1 cellular context compared by ENCODE assay signal in the genomic region with DNA sequence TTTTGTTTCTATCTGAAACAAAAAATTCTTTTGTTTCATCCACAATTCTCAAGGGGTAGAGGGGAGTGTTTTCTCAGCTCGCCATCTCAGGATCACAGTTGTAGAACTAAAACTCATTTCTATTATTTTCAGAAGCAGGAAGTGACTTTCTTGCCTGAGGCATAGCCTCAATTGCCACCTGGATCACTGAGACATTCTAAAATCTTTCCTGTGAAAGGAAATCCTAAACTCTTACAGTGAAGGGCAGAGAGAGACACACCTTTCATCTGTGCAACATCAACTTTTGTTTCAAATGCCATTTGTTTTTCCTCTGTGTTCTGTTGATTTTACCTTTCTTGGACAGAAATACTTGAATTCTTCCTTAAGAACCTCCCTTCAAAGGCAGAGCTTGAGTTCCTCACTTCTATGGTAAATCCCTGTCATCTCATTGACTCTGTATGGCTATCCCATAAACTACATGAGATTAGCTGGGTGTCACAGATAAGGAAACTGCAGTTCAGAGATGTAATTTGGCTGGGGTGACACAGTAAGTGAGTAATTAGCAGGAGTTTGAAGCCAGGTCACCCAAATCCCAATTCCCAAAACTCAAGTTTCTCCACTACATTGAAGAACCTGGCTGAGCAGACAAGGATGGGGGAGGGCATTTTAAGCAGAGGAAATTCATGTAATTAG.
TF ChIP-seq lines count a peak whose summit lies in the region.

No MANE protein-coding gene starts in this region.

TF ChIP-seq in GM23338, 12 proteins besides CTCF, POLR2A, EP300 and RAD21 (continued from another document):
- TF ChIP-seq, protein P1, sequence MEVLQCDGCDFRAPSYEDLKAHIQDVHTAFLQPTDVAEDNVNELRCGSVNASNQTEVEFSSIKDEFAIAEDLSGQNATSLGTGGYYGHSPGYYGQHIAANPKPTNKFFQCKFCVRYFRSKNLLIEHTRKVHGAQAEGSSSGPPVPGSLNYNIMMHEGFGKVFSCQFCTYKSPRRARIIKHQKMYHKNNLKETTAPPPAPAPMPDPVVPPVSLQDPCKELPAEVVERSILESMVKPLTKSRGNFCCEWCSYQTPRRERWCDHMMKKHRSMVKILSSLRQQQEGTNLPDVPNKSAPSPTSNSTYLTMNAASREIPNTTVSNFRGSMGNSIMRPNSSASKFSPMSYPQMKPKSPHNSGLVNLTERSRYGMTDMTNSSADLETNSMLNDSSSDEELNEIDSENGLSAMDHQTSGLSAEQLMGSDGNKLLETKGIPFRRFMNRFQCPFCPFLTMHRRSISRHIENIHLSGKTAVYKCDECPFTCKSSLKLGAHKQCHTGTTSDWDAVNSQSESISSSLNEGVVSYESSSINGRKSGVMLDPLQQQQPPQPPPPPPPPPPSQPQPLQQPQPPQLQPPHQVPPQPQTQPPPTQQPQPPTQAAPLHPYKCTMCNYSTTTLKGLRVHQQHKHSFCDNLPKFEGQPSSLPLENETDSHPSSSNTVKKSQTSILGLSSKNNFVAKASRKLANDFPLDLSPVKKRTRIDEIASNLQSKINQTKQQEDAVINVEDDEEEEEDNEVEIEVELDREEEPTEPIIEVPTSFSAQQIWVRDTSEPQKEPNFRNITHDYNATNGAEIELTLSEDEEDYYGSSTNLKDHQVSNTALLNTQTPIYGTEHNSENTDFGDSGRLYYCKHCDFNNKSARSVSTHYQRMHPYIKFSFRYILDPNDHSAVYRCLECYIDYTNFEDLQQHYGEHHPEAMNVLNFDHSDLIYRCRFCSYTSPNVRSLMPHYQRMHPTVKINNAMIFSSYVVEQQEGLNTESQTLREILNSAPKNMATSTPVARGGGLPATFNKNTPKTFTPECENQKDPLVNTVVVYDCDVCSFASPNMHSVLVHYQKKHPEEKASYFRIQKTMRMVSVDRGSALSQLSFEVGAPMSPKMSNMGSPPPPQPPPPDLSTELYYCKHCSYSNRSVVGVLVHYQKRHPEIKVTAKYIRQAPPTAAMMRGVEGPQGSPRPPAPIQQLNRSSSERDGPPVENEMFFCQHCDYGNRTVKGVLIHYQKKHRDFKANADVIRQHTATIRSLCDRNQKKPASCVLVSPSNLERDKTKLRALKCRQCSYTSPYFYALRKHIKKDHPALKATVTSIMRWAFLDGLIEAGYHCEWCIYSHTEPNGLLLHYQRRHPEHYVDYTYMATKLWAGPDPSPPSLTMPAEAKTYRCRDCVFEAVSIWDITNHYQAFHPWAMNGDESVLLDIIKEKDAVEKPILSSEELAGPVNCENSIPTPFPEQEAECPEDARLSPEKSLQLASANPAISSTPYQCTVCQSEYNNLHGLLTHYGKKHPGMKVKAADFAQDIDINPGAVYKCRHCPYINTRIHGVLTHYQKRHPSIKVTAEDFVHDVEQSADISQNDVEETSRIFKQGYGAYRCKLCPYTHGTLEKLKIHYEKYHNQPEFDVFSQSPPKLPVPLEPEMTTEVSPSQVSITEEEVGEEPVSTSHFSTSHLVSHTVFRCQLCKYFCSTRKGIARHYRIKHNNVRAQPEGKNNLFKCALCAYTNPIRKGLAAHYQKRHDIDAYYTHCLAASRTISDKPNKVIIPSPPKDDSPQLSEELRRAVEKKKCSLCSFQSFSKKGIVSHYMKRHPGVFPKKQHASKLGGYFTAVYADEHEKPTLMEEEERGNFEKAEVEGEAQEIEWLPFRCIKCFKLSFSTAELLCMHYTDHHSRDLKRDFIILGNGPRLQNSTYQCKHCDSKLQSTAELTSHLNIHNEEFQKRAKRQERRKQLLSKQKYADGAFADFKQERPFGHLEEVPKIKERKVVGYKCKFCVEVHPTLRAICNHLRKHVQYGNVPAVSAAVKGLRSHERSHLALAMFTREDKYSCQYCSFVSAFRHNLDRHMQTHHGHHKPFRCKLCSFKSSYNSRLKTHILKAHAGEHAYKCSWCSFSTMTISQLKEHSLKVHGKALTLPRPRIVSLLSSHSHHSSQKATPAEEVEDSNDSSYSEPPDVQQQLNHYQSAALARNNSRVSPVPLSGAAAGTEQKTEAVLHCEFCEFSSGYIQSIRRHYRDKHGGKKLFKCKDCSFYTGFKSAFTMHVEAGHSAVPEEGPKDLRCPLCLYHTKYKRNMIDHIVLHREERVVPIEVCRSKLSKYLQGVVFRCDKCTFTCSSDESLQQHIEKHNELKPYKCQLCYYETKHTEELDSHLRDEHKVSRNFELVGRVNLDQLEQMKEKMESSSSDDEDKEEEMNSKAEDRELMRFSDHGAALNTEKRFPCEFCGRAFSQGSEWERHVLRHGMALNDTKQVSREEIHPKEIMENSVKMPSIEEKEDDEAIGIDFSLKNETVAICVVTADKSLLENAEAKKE (CRISPR knock-in tag; IDR thresholded peaks at IDR 0.05): no peak
- TF ChIP-seq EZH2phosphoT487 (IDR thresholded peaks at IDR 0.05; ENCODE audit: unreplicated experiment) (no peak), EZH2 (IDR thresholded peaks at IDR 0.05; ENCODE audit: low read depth, unreplicated experiment) (no peak), NANOG (IDR thresholded peaks at IDR 0.05; ENCODE audit: borderline replicate concordance) (no peak), STAT1 (IDR thresholded peaks at IDR 0.05; ENCODE audit: unreplicated experiment) (no peak), CREB1 (CRISPR knock-in tag; IDR thresholded peaks at IDR 0.05; ENCODE audit: low read depth) (no peak), JUNB (IDR thresholded peaks at IDR 0.05; ENCODE audit: unreplicated experiment) (no peak), ZNF114 (CRISPR knock-in tag; IDR thresholded peaks at IDR 0.05) (no peak)
TF ChIP-seq in GM23338: peak in this region for 0.
